In genomic region chr12:19654630-19655384, GRCh38 we compare ENCODE assay signal across 19 cellular contexts.
DNase-seq lines count a peak whose midpoint lies in the region; ATAC-seq, FAIRE-seq and TF ChIP-seq lines count a peak whose summit lies in the region.
"Had no signal": no experiment of that assay in that cellular context is flagged by ENCODE, and none has a peak within 500 bp of the region (broad histone marks: within the 10 kb centered on the region; RNA-seq: fewer than 3 reads in every experiment).

No MANE protein-coding gene starts in this region.

- TF ChIP-seq CTCF in liver (IDR thresholded peaks at IDR 0.05; ENCODE audit: low read depth, low read length, missing input control) (no peak), HepG2 (CRISPR knock-in tag; IDR thresholded peaks at IDR 0.05) (no peak), choroid plexus epithelial cell (conservative IDR thresholded peaks at IDR 0.05; ENCODE audit: low read depth, low read length) (no peak)

- H3K9me3 ChIP-seq in liver (ENCODE audit: control insufficient read depth in 4 of 4, low read length in 3 of 4) (no peaks in the 10 kb centered on the region), HepG2 (ENCODE audit: low read length) (no peaks in the 10 kb centered on the region)
- H3K9me3 ChIP-seq: left lung, testis had no signal

- FAIRE-seq in HepG2 (lab: Jason Lieb, UNC), result no peak
- FAIRE-seq: RCC 7860 had no signal

- CTCF ChIA-PET in HepG2 (lab: Yijun Ruan, JAX; ENCODE audit: low intra/inter-chr PET ratio, low total read pairs), result no interaction called here

- no peak overlapping the region for H3K9ac ChIP-seq in liver (ENCODE audit: low read depth in 1 of 2, low read length in 2 of 2)
- no peak overlapping the region for H3K9ac ChIP-seq in HepG2 (ENCODE audit: insufficient read depth, low read depth, low read length)

- no peak overlapping the region for H3K4me2 ChIP-seq in HepG2 (ENCODE audit: low read depth, low read length)

- no peaks in the 10 kb centered on the region for H3K79me2 ChIP-seq in HepG2 (ENCODE audit: insufficient read depth, low read length)

- DNase-seq in HepG2 (ENCODE audit: low spot score), result no peak
- peak; percentile 59 for DNase-seq in choroid plexus epithelial cell (ENCODE audit: low read depth)
- DNase-seq in COLO668 (lab: John Stamatoyannopoulos, UW; ENCODE audit: unreplicated experiment), result no peak
- no peak for DNase-seq in HK-2 (ENCODE audit: unreplicated experiment)
- DNase-seq in NCI-H1048 (lab: John Stamatoyannopoulos, UW), result no peak
- DNase-seq: activated CD4-positive, alpha-beta T cell treated with anti-CD3 and anti-CD28 coated beads for 48 hours; activated T-cell treated with anti-CD3 and anti-CD28 coated beads, Interleukin-2, amount 50 U/mL, for 72 hours; heart left ventricle; left lung; NCI-H1694; NCI-H524 treated with DMSO at 0.1 percent for 48 hours; T-helper 2 cell; testis had no signal

- WGBS in liver, result 83% methylated on average over 5 of the region's 5 CpGs
- 12% methylated on average over 5 of the region's 5 CpGs for WGBS in HepG2 (ENCODE audit: low lambda C conversion rate)

- POLR2A ChIA-PET in HepG2 (lab: Yijun Ruan, JAX), result no interaction called here

- intact Hi-C loops in HepG2 (cut with micrococcal nuclease; ENCODE audit: unreplicated experiment), result no loop called here

- no peaks in the 10 kb centered on the region for H4K20me1 ChIP-seq in HepG2 (ENCODE audit: insufficient read depth, low read length)

- ATAC-seq in HepG2 (no peak), esophagus mucosa (no peak)
- ATAC-seq: activated T-cell treated with anti-CD3 and anti-CD28 coated beads, Interleukin-2, amount 50 U/mL, for 72 hours; left lung; natural killer cell treated with Interleukin-12 subunit alpha and Interleukin-12 subunit beta and Interleukin-15 and Interleukin-18, amount 100 ng/mL, for 72 hours had no signal

- H3K36me3 ChIP-seq in liver (ENCODE audit: control insufficient read depth in 4 of 4, insufficient read depth in 3 of 4, low read depth in 1 of 4, low read length in 3 of 4) (no peaks in the 10 kb centered on the region), HepG2 (replicated peaks in 1 of 2; ENCODE audit: control insufficient read depth in 1 of 2, insufficient read depth in 2 of 2, low read length in 2 of 2) (no peaks in the 10 kb centered on the region)
- H3K36me3 ChIP-seq: heart left ventricle, left lung had no signal

- no TSS peak for BruUV-seq in HepG2 (replicated peaks; lab: Mats Ljungman, UMichigan)

- H3K27me3 ChIP-seq in liver (ENCODE audit: control insufficient read depth in 4 of 4, insufficient read depth in 4 of 4, low read length in 3 of 4), result no peaks in the 10 kb centered on the region
- no peaks in the 10 kb centered on the region for H3K27me3 ChIP-seq in HepG2 (ENCODE audit: control insufficient read depth in 1 of 2, insufficient read depth in 2 of 2, low read length in 2 of 2)
- no peaks in the 10 kb centered on the region for H3K27me3 ChIP-seq in layer of hippocampus (ENCODE audit: control insufficient read depth, insufficient read depth, low read length)
- H3K27me3 ChIP-seq: heart left ventricle, left lung, testis had no signal

- no peak for TF ChIP-seq EP300 in HepG2 (IDR thresholded peaks at IDR 0.05; ENCODE audit: low read depth in 2 of 2, low read length in 2 of 2)
- TF ChIP-seq EP300 in HepG2 (CRISPR knock-in tag; IDR thresholded peaks at IDR 0.05; ENCODE audit: borderline replicate concordance), result no peak

- no peak for TF ChIP-seq POLR2A in HepG2 (IDR thresholded peaks at IDR 0.05; ENCODE audit: insufficient read depth in 1 of 2, low read depth in 2 of 2, low read length in 2 of 2)

- no peak for TF ChIP-seq RAD21 in liver (IDR thresholded peaks at IDR 0.05)
- no peak for TF ChIP-seq RAD21 in HepG2 (CRISPR knock-in tag; IDR thresholded peaks at IDR 0.05)

- H3K27ac ChIP-seq in liver (ENCODE audit: low read depth in 1 of 2, low read length in 2 of 2), result no peak overlapping the region
- H3K27ac ChIP-seq in HepG2 (ENCODE audit: extremely low read length, insufficient read depth, low read length), result no peak overlapping the region
- H3K27ac ChIP-seq in layer of hippocampus (ENCODE audit: low read depth, low read length), result peak overlapping the region; percentile 31
- H3K27ac ChIP-seq: testis had no signal

- H2AFZ ChIP-seq in HepG2 (ENCODE audit: low read length), result no peak overlapping the region

- H3K4me1 ChIP-seq in liver (ENCODE audit: control insufficient read depth in 4 of 4, insufficient read depth in 4 of 4, low read length in 3 of 4), result no peaks in the 10 kb centered on the region
- no peaks in the 10 kb centered on the region for H3K4me1 ChIP-seq in HepG2 (ENCODE audit: insufficient read depth, low read length)
- H3K4me1 ChIP-seq: left lung, testis had no signal

- in situ Hi-C loops in HepG2 (cut with HindIII; ENCODE audit: extremely low pct_ligation_motif_present, low pct_unique_long_range_greater_than_20kb), result no loop called here

- H3K4me3 ChIP-seq in liver (ENCODE audit: low read depth in 1 of 3, low read length in 3 of 3) (no peak overlapping the region), HepG2 (replicated peaks in 1 of 3; ENCODE audit: insufficient read depth in 1 of 3, low read depth in 2 of 3, low read length in 3 of 3) (no peak overlapping the region), choroid plexus epithelial cell (ENCODE audit: low read depth, low read length) (no peak overlapping the region)
- H3K4me3 ChIP-seq: heart left ventricle, left lung, skin epidermis, testis had no signal

TF ChIP-seq in liver, 16 proteins besides CTCF, POLR2A, EP300 and RAD21:
- TF ChIP-seq NR2F2 (IDR thresholded peaks at IDR 0.05) (peak; percentile 9), TAF1 (conservative IDR thresholded peaks at IDR 0.05) (no peak)

TF ChIP-seq in HepG2, 621 proteins besides CTCF, POLR2A, EP300 and RAD21:
- TF ChIP-seq ZNF749 (CRISPR knock-in tag; IDR thresholded peaks at IDR 0.05; ENCODE audit: borderline replicate concordance) (no peak), FOSL2 (CRISPR knock-in tag; IDR thresholded peaks at IDR 0.05) (no peak), FOXK2 (IDR thresholded peaks at IDR 0.05) (no peak), EZH2 (conservative IDR thresholded peaks at IDR 0.05; ENCODE audit: low read depth, low read length) (no peak), ZNF703 (CRISPR knock-in tag; IDR thresholded peaks at IDR 0.05; ENCODE audit: borderline replicate concordance) (no peak), HMG20B (CRISPR knock-in tag; conservative IDR thresholded peaks at IDR 0.05) (no peak), ZNF253 (CRISPR knock-in tag; IDR thresholded peaks at IDR 0.05; ENCODE audit: borderline replicate concordance) (no peak), SOX13 (IDR thresholded peaks at IDR 0.05) (no peak), SOX13 (CRISPR knock-in tag; conservative IDR thresholded peaks at IDR 0.05 in 1 of 2, IDR thresholded peaks at IDR 0.05 in 1 of 2) (no peak), ZNF205 (CRISPR knock-in tag; IDR thresholded peaks at IDR 0.05) (no peak)
- TF ChIP-seq, protein P1, sequence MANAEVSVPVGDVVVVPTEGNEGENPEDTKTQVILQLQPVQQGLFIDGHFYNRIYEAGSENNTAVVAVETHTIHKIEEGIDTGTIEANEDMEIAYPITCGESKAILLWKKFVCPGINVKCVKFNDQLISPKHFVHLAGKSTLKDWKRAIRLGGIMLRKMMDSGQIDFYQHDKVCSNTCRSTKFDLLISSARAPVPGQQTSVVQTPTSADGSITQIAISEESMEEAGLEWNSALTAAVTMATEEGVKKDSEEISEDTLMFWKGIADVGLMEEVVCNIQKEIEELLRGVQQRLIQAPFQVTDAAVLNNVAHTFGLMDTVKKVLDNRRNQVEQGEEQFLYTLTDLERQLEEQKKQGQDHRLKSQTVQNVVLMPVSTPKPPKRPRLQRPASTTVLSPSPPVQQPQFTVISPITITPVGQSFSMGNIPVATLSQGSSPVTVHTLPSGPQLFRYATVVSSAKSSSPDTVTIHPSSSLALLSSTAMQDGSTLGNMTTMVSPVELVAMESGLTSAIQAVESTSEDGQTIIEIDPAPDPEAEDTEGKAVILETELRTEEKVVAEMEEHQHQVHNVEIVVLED (CRISPR knock-in tag; IDR thresholded peaks at IDR 0.05; ENCODE audit: borderline replicate concordance), result no peak
